Comparison of ENCODE assay signal across 8 cellular contexts in the genomic region with DNA sequence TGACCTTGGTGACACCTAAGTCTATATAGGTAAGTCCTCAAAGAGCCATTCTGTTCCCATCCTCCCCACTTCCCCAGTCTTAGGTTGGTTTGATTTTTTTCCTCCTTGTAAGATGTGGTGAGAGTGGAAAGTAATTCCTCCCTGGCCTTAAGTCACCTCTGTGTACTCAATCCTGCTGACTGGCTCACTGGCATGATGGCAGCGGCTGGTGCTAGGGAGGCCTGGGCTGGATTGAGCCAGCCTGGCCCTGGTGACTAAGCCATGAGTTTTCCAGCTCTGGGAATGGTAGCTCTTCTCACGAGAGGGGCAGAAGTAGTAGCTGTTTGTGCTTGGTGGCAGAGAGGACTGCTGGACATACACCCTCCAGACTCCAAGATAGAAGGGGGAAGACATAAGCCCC. TPM values are rescaled to one million over a fixed set of nuclear protein-coding genes. Genes with fewer than 3 reads are reported as not detected.
DNase-seq lines count a peak whose midpoint lies in the region; ATAC-seq and TF ChIP-seq lines count a peak whose summit lies in the region.

No MANE protein-coding gene starts in this region.

- H3K9me3 ChIP-seq in BLaER1 treated with 17β-estradiol and CSF1 and Interleukin-3, amounts not matched to agents 10 nM and 100 nM (replicated peaks in 1 of 11), result no peaks in the 10 kb centered on the region
- H3K9me3 ChIP-seq in esophagus (ENCODE audit: control insufficient read depth in 2 of 2, insufficient read depth in 1 of 2, low read depth in 1 of 2, low read length in 1 of 2) (no peaks in the 10 kb centered on the region), neural cell (ENCODE audit: low read length) (no peaks in the 10 kb centered on the region)

- H3K79me2 ChIP-seq in neural cell (replicated peaks; ENCODE audit: insufficient read depth, low read length), result peaks cover 31% of the 10 kb centered on the region

- no peak for ATAC-seq in GM21786 (IDR thresholded peaks at IDR 0.05; ENCODE audit: unreplicated experiment)

- DNase-seq in NCI-H82 treated with DMSO at 0.1 percent for 48 hours (lab: John Stamatoyannopoulos, UW; ENCODE audit: unreplicated experiment), result peak; percentile 52
- no peak for DNase-seq in activated CD4-positive, CD25-positive, alpha-beta regulatory T cell (lab: John Stamatoyannopoulos, UW)
- DNase-seq in NCI-H2171 (lab: John Stamatoyannopoulos, UW), result no peak
- DNase-seq in cortex of kidney (lab: John Stamatoyannopoulos, UW), result no peak

- H3K4me1 ChIP-seq in BLaER1 treated with 17β-estradiol and CSF1 and Interleukin-3, amounts not matched to agents 10 nM and 100 nM, result peaks cover 49 to 59% (median 52%) of the 10 kb centered on the region in 10 experiments
- peaks cover 0 to 8% of the 10 kb centered on the region in 2 donors for H3K4me1 ChIP-seq in esophagus (ENCODE audit: control insufficient read depth in 2 of 2, insufficient read depth in 2 of 2, low read length in 1 of 2)

- WGBS in esophagus, 2 donors, result 28 to 49% methylated on average over 2 of the region's 2 CpGs

- peak overlapping the region in 2 of 10 experiments; percentile 77; a peak in 1 of 20 replicates for H3K4me3 ChIP-seq in BLaER1 treated with 17β-estradiol and CSF1 and Interleukin-3, amounts not matched to agents 10 nM and 100 nM
- peak overlapping the region; percentile 12 to 95 for H3K4me3 ChIP-seq in esophagus (ENCODE audit: low read depth in 1 of 2, low read length in 2 of 2)
- H3K4me3 ChIP-seq in neural cell (ENCODE audit: low read length), result peak overlapping the region; percentile 84

- H2AFZ ChIP-seq in neural cell (ENCODE audit: low read depth, low read length), result no peak overlapping the region

- H3K9ac ChIP-seq in BLaER1 treated with 17β-estradiol and CSF1 and Interleukin-3, amounts not matched to agents 10 nM and 100 nM, result peak overlapping the region in 4 of 11 experiments; percentile 5 to 40 (median 30); a peak in 3 of 22 replicates
- no peak overlapping the region for H3K9ac ChIP-seq in neural cell (ENCODE audit: low read length)

- H3F3A ChIP-seq in neural cell (ENCODE audit: insufficient read depth, low read length, poor library complexity, severe bottlenecking), result no peaks in the 10 kb centered on the region

- no peak for TF ChIP-seq EP300 in neural cell (conservative IDR thresholded peaks at IDR 0.05; ENCODE audit: poor library complexity, severe bottlenecking)

- H3K36me3 ChIP-seq in BLaER1 treated with 17β-estradiol and CSF1 and Interleukin-3, amounts not matched to agents 10 nM and 100 nM, result no peaks in the 10 kb centered on the region
- H3K36me3 ChIP-seq in esophagus (ENCODE audit: control insufficient read depth in 2 of 2, insufficient read depth in 2 of 2, low read length in 1 of 2), result peaks cover 0 to 4% of the 10 kb centered on the region in 2 donors
- H3K36me3 ChIP-seq in neural cell (ENCODE audit: insufficient read depth, low read length), result no peaks in the 10 kb centered on the region

- no peaks in the 10 kb centered on the region for H3K27me3 ChIP-seq in BLaER1 treated with 17β-estradiol and CSF1 and Interleukin-3, amounts not matched to agents 10 nM and 100 nM
- H3K27me3 ChIP-seq in esophagus (ENCODE audit: control insufficient read depth in 1 of 2, insufficient read depth in 2 of 2, low read length in 2 of 2), result no peaks in the 10 kb centered on the region
- no peaks in the 10 kb centered on the region for H3K27me3 ChIP-seq in neural cell (ENCODE audit: insufficient read depth, low read depth, low read length)

- TF ChIP-seq RAD21 in neural cell (conservative IDR thresholded peaks at IDR 0.05), result no peak

- TF ChIP-seq CTCF in neural cell (IDR thresholded peaks at IDR 0.05; ENCODE audit: poor library complexity, severe bottlenecking), result no peak

- peak overlapping the region in 1 of 11 experiments; percentile 32; a peak in 1 of 22 replicates for H3K27ac ChIP-seq in BLaER1 treated with 17β-estradiol and CSF1 and Interleukin-3, amounts not matched to agents 10 nM and 100 nM
- H3K27ac ChIP-seq in esophagus (ENCODE audit: low read depth in 2 of 2, low read length in 1 of 2) (peak overlapping the region; percentile 61 to 90), neural cell (ENCODE audit: low read length) (no peak overlapping the region)

- H3K4me2 ChIP-seq in BLaER1 treated with 17β-estradiol and CSF1 and Interleukin-3, amounts not matched to agents 10 nM and 100 nM, result peak overlapping the region; percentile 38 to 98 (median 91)
- no peak overlapping the region for H3K4me2 ChIP-seq in neural cell (ENCODE audit: low read length)

- no peaks in the 10 kb centered on the region; a peak in 1 of 22 replicates for H4K20me1 ChIP-seq in BLaER1 treated with 17β-estradiol and CSF1 and Interleukin-3, amounts not matched to agents 10 nM and 100 nM
- H4K20me1 ChIP-seq in neural cell (ENCODE audit: insufficient read depth), result no peaks in the 10 kb centered on the region

- H3K9me2 ChIP-seq in neural cell (ENCODE audit: insufficient read depth, low read length), result no peaks in the 10 kb centered on the region

TF ChIP-seq in neural cell, 6 proteins besides CTCF, POLR2A, EP300 and RAD21:
- no peak for TF ChIP-seq POLR2AphosphoS5 (IDR thresholded peaks at IDR 0.05)
- TF ChIP-seq EZH2 (IDR thresholded peaks at IDR 0.05; ENCODE audit: borderline replicate concordance, insufficient read depth, low read length, poor library complexity, severe bottlenecking), result no peak
- no peak for TF ChIP-seq SMC3 (conservative IDR thresholded peaks at IDR 0.05; ENCODE audit: poor library complexity)
- no peak for TF ChIP-seq MXI1 (conservative IDR thresholded peaks at IDR 0.05; ENCODE audit: poor library complexity, severe bottlenecking)
- TF ChIP-seq, protein P1, sequence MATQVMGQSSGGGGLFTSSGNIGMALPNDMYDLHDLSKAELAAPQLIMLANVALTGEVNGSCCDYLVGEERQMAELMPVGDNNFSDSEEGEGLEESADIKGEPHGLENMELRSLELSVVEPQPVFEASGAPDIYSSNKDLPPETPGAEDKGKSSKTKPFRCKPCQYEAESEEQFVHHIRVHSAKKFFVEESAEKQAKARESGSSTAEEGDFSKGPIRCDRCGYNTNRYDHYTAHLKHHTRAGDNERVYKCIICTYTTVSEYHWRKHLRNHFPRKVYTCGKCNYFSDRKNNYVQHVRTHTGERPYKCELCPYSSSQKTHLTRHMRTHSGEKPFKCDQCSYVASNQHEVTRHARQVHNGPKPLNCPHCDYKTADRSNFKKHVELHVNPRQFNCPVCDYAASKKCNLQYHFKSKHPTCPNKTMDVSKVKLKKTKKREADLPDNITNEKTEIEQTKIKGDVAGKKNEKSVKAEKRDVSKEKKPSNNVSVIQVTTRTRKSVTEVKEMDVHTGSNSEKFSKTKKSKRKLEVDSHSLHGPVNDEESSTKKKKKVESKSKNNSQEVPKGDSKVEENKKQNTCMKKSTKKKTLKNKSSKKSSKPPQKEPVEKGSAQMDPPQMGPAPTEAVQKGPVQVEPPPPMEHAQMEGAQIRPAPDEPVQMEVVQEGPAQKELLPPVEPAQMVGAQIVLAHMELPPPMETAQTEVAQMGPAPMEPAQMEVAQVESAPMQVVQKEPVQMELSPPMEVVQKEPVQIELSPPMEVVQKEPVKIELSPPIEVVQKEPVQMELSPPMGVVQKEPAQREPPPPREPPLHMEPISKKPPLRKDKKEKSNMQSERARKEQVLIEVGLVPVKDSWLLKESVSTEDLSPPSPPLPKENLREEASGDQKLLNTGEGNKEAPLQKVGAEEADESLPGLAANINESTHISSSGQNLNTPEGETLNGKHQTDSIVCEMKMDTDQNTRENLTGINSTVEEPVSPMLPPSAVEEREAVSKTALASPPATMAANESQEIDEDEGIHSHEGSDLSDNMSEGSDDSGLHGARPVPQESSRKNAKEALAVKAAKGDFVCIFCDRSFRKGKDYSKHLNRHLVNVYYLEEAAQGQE (IDR thresholded peaks at IDR 0.05; ENCODE audit: borderline replicate concordance), result no peak
- TF ChIP-seq TAF1 (IDR thresholded peaks at IDR 0.05; ENCODE audit: low read depth), result no peak

RNA-seq across cellular contexts. Expression of gene ARL4D, which starts 2.5 kb away (rescaled TPM):
- polyA plus RNA-seq in esophagus (10 to 100 TPM; 36.3 to 92.2 TPM), neural cell (10.6 and 17.0 TPM in 2 replicates)
- polyA minus RNA-seq in neural cell, result 12.4 and 15.5 TPM in 2 replicates
